Comparison of ENCODE assay signal across 13 cellular contexts in the genomic region with DNA sequence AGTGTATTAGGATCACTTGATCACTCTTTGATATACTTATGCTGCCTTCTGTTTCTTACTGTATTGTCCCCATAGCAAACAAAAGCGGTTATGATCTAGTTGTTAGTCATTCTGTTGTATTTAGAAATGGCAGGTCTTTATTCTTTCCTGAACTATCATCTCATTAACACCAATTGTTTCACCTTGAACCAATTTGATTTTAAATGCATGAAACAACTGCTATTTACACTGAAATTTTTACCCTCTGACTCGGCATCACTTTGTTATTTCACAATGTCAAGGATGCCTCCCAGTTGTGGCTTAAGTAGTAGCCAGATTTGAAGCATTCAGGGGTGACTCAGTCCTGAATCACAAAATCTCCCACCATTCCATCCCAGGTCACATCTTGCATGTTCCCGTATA.
DNase-seq lines count a peak whose midpoint lies in the region; ATAC-seq lines count a peak whose summit lies in the region.
"Had no signal": no experiment of that assay in that cellular context is flagged by ENCODE, and none has a peak within 500 bp of the region (broad histone marks: within the 10 kb centered on the region; RNA-seq: fewer than 3 reads in every experiment).

No MANE protein-coding gene starts in this region.

- H3K27me3 ChIP-seq in ACC112 (ENCODE audit: insufficient read depth, low read length) = no peaks in the 10 kb centered on the region
- H3K27me3 ChIP-seq: BLaER1 treated with 17β-estradiol and CSF1 and Interleukin-3, amounts not matched to agents 10 nM and 100 nM; body of pancreas; sigmoid colon had no signal

- H3K4me3 ChIP-seq in ACC112 (ENCODE audit: low read depth, low read length) = 0 out of 2 replicates have a peak overlapping the region, but pooled peaks have one; percentile 25
- H3K4me3 ChIP-seq: BLaER1 treated with 17β-estradiol and CSF1 and Interleukin-3, amounts not matched to agents 10 nM and 100 nM; body of pancreas; sigmoid colon had no signal

- H3K79me2 ChIP-seq in ACC112 (ENCODE audit: control insufficient read depth, insufficient read depth, low read length, unreplicated experiment) = no peaks in the 10 kb centered on the region

- H3K27ac ChIP-seq in ACC112 (ENCODE audit: low read depth, low read length) = peak overlapping the region; percentile 91
- H3K27ac ChIP-seq: BLaER1 treated with 17β-estradiol and CSF1 and Interleukin-3, amounts not matched to agents 10 nM and 100 nM; body of pancreas; sigmoid colon had no signal

- no peaks in the 10 kb centered on the region for H3K36me3 ChIP-seq in ACC112 (ENCODE audit: insufficient read depth, low read length)
- H3K36me3 ChIP-seq: BLaER1 treated with 17β-estradiol and CSF1 and Interleukin-3, amounts not matched to agents 10 nM and 100 nM; sigmoid colon had no signal

- no peak overlapping the region for H2AFZ ChIP-seq in ACC112 (ENCODE audit: low read length, unreplicated experiment)

- peak; percentile 95 for DNase-seq in HS-27A (ENCODE audit: low read depth)
- peak; percentile 51 for DNase-seq in amniotic stem cell (lab: John Stamatoyannopoulos, UW)
- peak; percentile 7 for DNase-seq in hepatic stellate cell (ENCODE audit: low spot score)
- no peak for DNase-seq in HUDEP-2 (lab: John Stamatoyannopoulos, UW; ENCODE audit: unreplicated experiment in 76 of 76)
- no peak for DNase-seq in stimulated activated CD8-positive, alpha-beta memory T cell treated with anti-CD3 and anti-CD28 coated beads, Interleukin-4, amount 100 ng/mL, for 48 hours
- DNase-seq: glutamatergic neuron, NCI-H146, sigmoid colon had no signal

- no peak for ATAC-seq in GM21717 (IDR thresholded peaks at IDR 0.05; ENCODE audit: unreplicated experiment)
- ATAC-seq in GM19463 (IDR thresholded peaks at IDR 0.05; ENCODE audit: unreplicated experiment) = no peak
- ATAC-seq: body of pancreas had no signal

- peaks cover 37% of the 10 kb centered on the region for H3K4me1 ChIP-seq in ACC112 (ENCODE audit: control insufficient read depth, insufficient read depth, low read length, unreplicated experiment)
- H3K4me1 ChIP-seq: BLaER1 treated with 17β-estradiol and CSF1 and Interleukin-3, amounts not matched to agents 10 nM and 100 nM; body of pancreas; sigmoid colon had no signal

Comparison
In these comparisons a context has a peak if more than half of its experiments do, and no peak if none do; other contexts are left out.
1. DNase-seq: peak in HS-27A (single experiment), amniotic stem cell (single experiment) and hepatic stellate cell (single experiment); none in HUDEP-2 (0 of 76) and stimulated activated CD8-positive, alpha-beta memory T cell treated with anti-CD3 and anti-CD28 coated beads, Interleukin-4, amount 100 ng/mL, for 48 hours (single experiment).